ENCODE assay signal across 19 cellular contexts in the genomic region with DNA sequence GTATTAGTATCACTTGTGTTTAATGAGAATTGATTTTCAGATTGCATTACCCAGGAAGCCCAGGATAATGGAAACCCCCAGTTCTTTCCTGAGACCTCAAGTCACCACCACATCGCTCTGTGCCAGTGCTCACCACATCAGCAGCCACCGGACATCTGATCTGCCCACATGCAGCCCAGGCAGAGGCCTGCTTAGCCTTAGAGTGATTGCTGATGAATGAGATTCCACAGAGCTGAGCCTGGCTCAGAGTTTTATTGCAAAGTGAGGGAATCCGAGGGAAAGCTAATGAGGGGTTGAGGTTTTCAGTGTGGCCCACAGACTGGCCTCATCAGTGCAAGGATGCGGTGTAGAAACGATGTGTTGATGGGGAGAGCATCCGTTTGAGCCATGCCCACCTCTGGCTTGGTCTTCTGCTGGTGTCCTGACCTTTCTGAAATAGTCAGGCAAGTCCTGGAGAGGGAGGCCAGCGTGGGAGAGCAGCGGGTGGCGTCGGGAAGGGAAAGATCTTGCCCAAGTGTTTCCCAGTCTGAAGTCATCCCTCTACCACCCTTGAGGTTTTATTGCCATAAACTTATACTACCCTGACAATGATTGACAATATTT.
"Had no signal": no experiment of that assay in that cellular context is flagged by ENCODE, and none has a peak within 500 bp of the region (broad histone marks: within the 10 kb centered on the region; RNA-seq: fewer than 3 reads in every experiment).

No MANE protein-coding gene starts in this region.

- H3K4me3 ChIP-seq: gastrocnemius medialis, left lung, prostate gland, right lobe of liver, thyroid gland, vagina had no signal

- DNase-seq: activated CD4-positive, alpha-beta T cell treated with anti-CD3 and anti-CD28 coated beads, Interleukin-2, amount 50 U/mL, for 1 hour; activated naive CD4-positive, alpha-beta T cell; activated naive CD8-positive, alpha-beta T cell treated with anti-CD3 and anti-CD28 coated beads, Interleukin-2, amount 10 ng/mL, durations not matched to agents 7 days and 5 days; brain microvascular endothelial cell; effector memory CD4-positive, alpha-beta T cell; gastrocnemius medialis; left lung; mesenchymal stem cell; nephron progenitor cell; occipital lobe; right lobe of liver; stimulated activated CD4-positive, alpha-beta T cell treated with anti-CD3 and anti-CD28 coated beads, Interleukin-1b, Interleukin-23, amount 100 ng/mL, for 48 hours; SW 1271; T-helper 9 cell; thyroid gland had no signal

- H3K36me3 Mint-ChIP-seq: activated naive CD8-positive, alpha-beta T cell treated with anti-CD3 and anti-CD28 coated beads, Interleukin-2, amount 10 ng/mL, durations not matched to agents 7 days and 5 days had no signal

- H3K9me3 ChIP-seq: gastrocnemius medialis, left lung, prostate gland, right lobe of liver, thyroid gland, vagina had no signal

- H3K27ac Mint-ChIP-seq: activated naive CD8-positive, alpha-beta T cell treated with anti-CD3 and anti-CD28 coated beads, Interleukin-2, amount 10 ng/mL, durations not matched to agents 7 days and 5 days; activated T-helper 1 cell treated with anti-CD3 and anti-CD28 coated beads, Interleukin-12 subunit alpha, Interleukin-12 subunit beta, Interleukin-2, Interleukin-4 antibody, amounts not matched to agents 30 ng/mL and 10 ng/mL and 1 ng/mL, durations not matched to agents 14 hours and 24 hours and 36 hours; nephron progenitor cell had no signal

- H3K9me3 Mint-ChIP-seq: activated naive CD8-positive, alpha-beta T cell treated with anti-CD3 and anti-CD28 coated beads, Interleukin-2, amount 10 ng/mL, durations not matched to agents 7 days and 5 days; activated T-helper 1 cell treated with anti-CD3 and anti-CD28 coated beads, Interleukin-12 subunit alpha, Interleukin-12 subunit beta, Interleukin-2, Interleukin-4 antibody, amounts not matched to agents 30 ng/mL and 10 ng/mL and 1 ng/mL, durations not matched to agents 14 hours and 24 hours and 36 hours had no signal

- ATAC-seq: activated CD4-positive, CD25-positive, alpha-beta regulatory T cell treated with anti-CD3 and anti-CD28 coated beads, Interleukin-2, amount 50 U/mL, for 24 hours; gastrocnemius medialis; left lung; right lobe of liver had no signal

- H3K36me3 ChIP-seq: brain microvascular endothelial cell, gastrocnemius medialis, left lung, prostate gland, right lobe of liver, thyroid gland, vagina had no signal

- H3K27me3 ChIP-seq: brain microvascular endothelial cell, left lung, right lobe of liver, thyroid gland, vagina had no signal

- H3K4me3 Mint-ChIP-seq: activated naive CD8-positive, alpha-beta T cell treated with anti-CD3 and anti-CD28 coated beads, Interleukin-2, amount 10 ng/mL, durations not matched to agents 7 days and 5 days; activated T-helper 1 cell treated with anti-CD3 and anti-CD28 coated beads, Interleukin-12 subunit alpha, Interleukin-12 subunit beta, Interleukin-2, Interleukin-4 antibody, amounts not matched to agents 30 ng/mL and 10 ng/mL and 1 ng/mL, durations not matched to agents 14 hours and 24 hours and 36 hours; nephron progenitor cell had no signal

- H3K27ac ChIP-seq: brain microvascular endothelial cell, left lung, prostate gland, right lobe of liver, vagina had no signal

- H3K4me1 Mint-ChIP-seq: activated naive CD8-positive, alpha-beta T cell treated with anti-CD3 and anti-CD28 coated beads, Interleukin-2, amount 10 ng/mL, durations not matched to agents 7 days and 5 days had no signal

- H3K4me1 ChIP-seq: prostate gland had no signal
